In genomic region chr1:11912482-11913186, GRCh38 we compare ENCODE assay signal across 14 cellular contexts. TPM values are rescaled to one million over a fixed set of nuclear protein-coding genes. Genes with fewer than 3 reads are reported as not detected.
DNase-seq lines count a peak whose midpoint lies in the region; FAIRE-seq and TF ChIP-seq lines count a peak whose summit lies in the region.
"Not testable (repeated sequence)": the region's sequence is repeated elsewhere in the genome, so short reads cannot be mapped to it uniquely, and the experiment has no call there.
"Had no signal": no experiment of that assay in that cellular context is flagged by ENCODE, and none has a peak within 500 bp of the region (broad histone marks: within the 10 kb centered on the region; RNA-seq: fewer than 3 reads in every experiment).

No MANE protein-coding gene starts in this region.

- FAIRE-seq in RCC 7860 (lab: Jason Lieb, UNC); small intestine (lab: Jason Lieb, UNC): not testable (repeated sequence)

- H3K4me1 ChIP-seq in endodermal cell (ENCODE audit: control insufficient read depth, insufficient read depth, low read length); small intestine (ENCODE audit: control insufficient read depth in 2 of 2, insufficient read depth in 1 of 2, low read depth in 1 of 2, low read length in 1 of 2); uterus: not testable (repeated sequence)

- not testable (repeated sequence) for TF ChIP-seq POLR2A in uterus (IDR thresholded peaks at IDR 0.05)

- not testable (repeated sequence) for H3K4me3 Mint-ChIP-seq in activated naive CD4-positive, alpha-beta T cell treated with anti-CD3 and anti-CD28 coated beads, Interleukin-2, amount 50 U/mL, for 24 hours; endodermal cell
- H3K4me3 Mint-ChIP-seq in neural crest cell = peak overlapping the region; percentile 45

- not testable (repeated sequence) for H3K27me3 Mint-ChIP-seq in activated naive CD4-positive, alpha-beta T cell treated with anti-CD3 and anti-CD28 coated beads, Interleukin-2, amount 50 U/mL, for 24 hours; endodermal cell (ENCODE audit: insufficient read depth)
- H3K27me3 Mint-ChIP-seq in neural crest cell (ENCODE audit: low read depth) = peaks cover 16% of the 10 kb centered on the region

- H3K27ac ChIP-seq in endodermal cell (ENCODE audit: low read depth, low read length); small intestine (ENCODE audit: low read depth in 1 of 2, low read length in 1 of 2): not testable (repeated sequence)
- peak overlapping the region; percentile 29 to 31 for H3K27ac ChIP-seq in uterus

- H3K9ac ChIP-seq in endodermal cell (ENCODE audit: extremely low read depth, low read length, poor library complexity, severe bottlenecking) = not testable (repeated sequence)

- intact Hi-C loops in uterus (cut with DNase I; ENCODE audit: low total_unique reads) = not testable (repeated sequence)

- peak overlapping the region; percentile 55 for H3K27ac Mint-ChIP-seq in activated naive CD4-positive, alpha-beta T cell treated with anti-CD3 and anti-CD28 coated beads, Interleukin-2, amount 50 U/mL, for 24 hours
- H3K27ac Mint-ChIP-seq in endodermal cell = peak overlapping the region; percentile 66
- not testable (repeated sequence) for H3K27ac Mint-ChIP-seq in neural crest cell (ENCODE audit: unreplicated experiment)

- 94% methylated on average over 14 to 19 of the region's 21 CpGs for WGBS in endodermal cell (ENCODE audit: insufficient coverage in 1 of 2, insufficient read length in 1 of 2), 2 experiments
- 43 to 65% (median 55%) methylated on average over 21 of the region's 21 CpGs for WGBS in small intestine, 3 donors

- H3K9me3 Mint-ChIP-seq in activated naive CD4-positive, alpha-beta T cell treated with anti-CD3 and anti-CD28 coated beads, Interleukin-2, amount 50 U/mL, for 24 hours; endodermal cell; neural crest cell: not testable (repeated sequence)

- H3K9me3 ChIP-seq in endodermal cell (ENCODE audit: control insufficient read depth, low read length); small intestine (ENCODE audit: control insufficient read depth, low read depth); uterus: not testable (repeated sequence)

- H3K36me3 Mint-ChIP-seq in activated naive CD4-positive, alpha-beta T cell treated with anti-CD3 and anti-CD28 coated beads, Interleukin-2, amount 50 U/mL, for 24 hours; endodermal cell (ENCODE audit: low read depth); neural crest cell (ENCODE audit: low read depth): not testable (repeated sequence)

- not testable (repeated sequence) for H3K27me3 ChIP-seq in endodermal cell (ENCODE audit: control insufficient read depth, insufficient read depth, low read length, poor library complexity, severe bottlenecking); small intestine (ENCODE audit: control insufficient read depth in 2 of 2, insufficient read depth in 2 of 2, low read length in 2 of 2); uterus

- not testable (repeated sequence) for H3K4me3 ChIP-seq in endodermal cell (ENCODE audit: low read length); small intestine (ENCODE audit: low read depth in 1 of 2, low read length in 2 of 2); uterus

- DNase-seq in RCC 7860 (ENCODE audit: low spot score) (peak; percentile 34), kidney tubule cell (ENCODE audit: low spot score) (peak; percentile 34), small intestine (peak; percentile 24), uterus (peak; percentile 43 to 46)
- not testable (repeated sequence) for DNase-seq in endodermal cell; neural crest cell (ENCODE audit: low read depth, low spot score)

- H3K4me1 Mint-ChIP-seq in activated naive CD4-positive, alpha-beta T cell treated with anti-CD3 and anti-CD28 coated beads, Interleukin-2, amount 50 U/mL, for 24 hours; endodermal cell: not testable (repeated sequence)
- peaks cover 21% of the 10 kb centered on the region for H3K4me1 Mint-ChIP-seq in neural crest cell

- TF ChIP-seq CTCF in endodermal cell (conservative IDR thresholded peaks at IDR 0.05); neural crest cell (conservative IDR thresholded peaks at IDR 0.05); uterus (IDR thresholded peaks at IDR 0.05): not testable (repeated sequence)

- not testable (repeated sequence) for H3K36me3 ChIP-seq in endodermal cell (ENCODE audit: control insufficient read depth, insufficient read depth, low read length); small intestine (ENCODE audit: control insufficient read depth in 2 of 2, insufficient read depth in 2 of 2, low read length in 2 of 2); uterus

RNA-seq across cellular contexts. Expression of gene KIAA2013, which starts 13.6 kb away (rescaled TPM):
- 10 to 100 TPM; 36.2 to 36.7 TPM for total RNA-seq in endodermal cell
- 34.1 TPM for polyA plus RNA-seq in endodermal cell (2013, experiment 1 of 2)
- 32.3 TPM for polyA plus RNA-seq in endodermal cell (2013, experiment 2 of 2)
- total RNA-seq in neural crest cell = 35.0 and 39.4 TPM in 2 replicates
- 10 to 100 TPM; 76.5 to 78.0 (median 76.7) TPM for polyA plus RNA-seq in small intestine
- 10 to 100 TPM; 33.1 to 60.7 (median 39.7) TPM for total RNA-seq in uterus

RNA-seq across cellular contexts. Expression of gene PLOD1, which starts 21.9 kb away (rescaled TPM):
- total RNA-seq in endodermal cell (10 to 100 TPM; 71.5 to 81.8 TPM), neural crest cell (58.7 and 62.6 TPM in 2 replicates), uterus (100 to 1,000 TPM in 1 of 4 donors, 10 to 100 TPM in 3; 14.6 to 324 (median 55.8) TPM)
- 66.4 TPM for polyA plus RNA-seq in endodermal cell (2013, experiment 1 of 2)
- 62.0 TPM for polyA plus RNA-seq in endodermal cell (2013, experiment 2 of 2)
- polyA plus RNA-seq in small intestine = 10 to 100 TPM; 26.7 to 43.2 (median 43.1) TPM

RNA-seq across cellular contexts. Expression of gene NPPB, which starts 53.9 kb away (rescaled TPM):
- total RNA-seq in endodermal cell = 10 to 100 TPM; 45.8 to 51.9 TPM
- 110 TPM for polyA plus RNA-seq in endodermal cell (2013, experiment 1 of 2)
- polyA plus RNA-seq in endodermal cell (2013, experiment 2 of 2) = 184 TPM
- total RNA-seq in neural crest cell = not detected in 2 replicates
- 100 to 1,000 TPM in 1 of 3 donors, 10 to 100 TPM in 1, under 1 TPM in 1; 0.39 to 145 (median 19.7) TPM for polyA plus RNA-seq in small intestine
- total RNA-seq in uterus = not detected
- total RNA-seq: A673; CD8-positive, alpha-beta memory T cell; GM23338; HT-29; LHCN-M2; MCF 10A; OCI-LY7 had no signal
- polyA plus RNA-seq: CD8-positive, alpha-beta memory T cell had no signal

Comparison
In these comparisons a context has a peak if more than half of its experiments do, and no peak if none do; other contexts are left out.
1. RNA of gene NPPB, which starts 53.9 kb away (total RNA-seq): 45.8 to 51.9 TPM in endodermal cell; not detected in neural crest cell and not detected in uterus; every median in the first group is over 10 times any median in the second.